ENCODE assay signal across 10 cellular contexts in genomic region chr6:10556496-10557391, GRCh38. TPM values are rescaled to one million over a fixed set of nuclear protein-coding genes. Genes with fewer than 3 reads are reported as not detected.
DNase-seq lines count a peak whose midpoint lies in the region; TF ChIP-seq lines count a peak whose summit lies in the region.
"Had no signal": no experiment of that assay in that cellular context is flagged by ENCODE, and none has a peak within 500 bp of the region (broad histone marks: within the 10 kb centered on the region; RNA-seq: fewer than 3 reads in every experiment).

No MANE protein-coding gene starts in this region.

- intact Hi-C loops in breast epithelium (cut with DNase I; ENCODE audit: low total_unique reads) = no loop called here

- DNase-seq in NCI-H1694 treated with DMSO at 0.1 percent for 48 hours (lab: John Stamatoyannopoulos, UW) = peak; percentile 39
- DNase-seq in breast epithelium (ENCODE audit: low spot score in 2 of 2) = no peak
- DNase-seq in left kidney (ENCODE audit: low read depth, low spot score) = peak; percentile 45
- no peak for DNase-seq in mesenteric fat pad (ENCODE audit: low spot score)
- DNase-seq in GM19240 (ENCODE audit: insufficient read length, low spot score) = no peak
- DNase-seq in RPMI8226 = no peak
- DNase-seq in stimulated activated CD4-positive, alpha-beta T cell treated with anti-CD3 and anti-CD28 coated beads, Interleukin-4, amount 100 ng/mL, for 24 hours = no peak
- DNase-seq: PC-3 had no signal

- H3K27me3 ChIP-seq in breast epithelium (no peaks in the 10 kb centered on the region), skeletal muscle satellite cell (ENCODE audit: control insufficient read depth, insufficient read depth, low read length) (peaks cover 17% of the 10 kb centered on the region)

- peaks cover 0 to 3% of the 10 kb centered on the region in 2 donors for H3K4me1 ChIP-seq in breast epithelium
- no peaks in the 10 kb centered on the region for H3K4me1 ChIP-seq in skeletal muscle satellite cell (ENCODE audit: control insufficient read depth, insufficient read depth, low read length)

- H3K27ac ChIP-seq in breast epithelium = peak overlapping the region; percentile 75 to 83
- H3K27ac ChIP-seq: VCaP had no signal

- H3K4me2 ChIP-seq in skeletal muscle satellite cell (ENCODE audit: low read length) = peak overlapping the region; percentile 82

- TF ChIP-seq CTCF in breast epithelium (IDR thresholded peaks at IDR 0.05) = no peak

- H3K9me3 ChIP-seq in breast epithelium (no peaks in the 10 kb centered on the region), skeletal muscle satellite cell (replicated peaks; ENCODE audit: low read length) (no peaks in the 10 kb centered on the region)

- no peak overlapping the region for H3K9ac ChIP-seq in skeletal muscle satellite cell (ENCODE audit: low read depth, low read length)

- no peak for TF ChIP-seq POLR2A in breast epithelium (IDR thresholded peaks at IDR 0.05)

- no peaks in the 10 kb centered on the region for H3K36me3 ChIP-seq in breast epithelium
- H3K36me3 ChIP-seq in skeletal muscle satellite cell (ENCODE audit: insufficient read depth, low read length) = no peaks in the 10 kb centered on the region

- peak overlapping the region; percentile 27 to 62 (median 47) for H3K4me3 ChIP-seq in breast epithelium
- H3K4me3 ChIP-seq in skeletal muscle satellite cell (ENCODE audit: low read length) = peak overlapping the region; percentile 63

RNA-seq across cellular contexts. Expression of gene GCNT2, which starts 35.6 kb away (rescaled TPM):
- total RNA-seq in breast epithelium (10 to 100 TPM in 2 of 3 donors, 1 to 10 TPM in 1; 1.4 to 22.0 (median 13.4) TPM), mesenteric fat pad (3.0 TPM)
- total RNA-seq in skeletal muscle satellite cell (2012; rRNA removed) = 0.76 and 1.1 TPM in 2 replicates

Comparison
In these comparisons a context has a peak if more than half of its experiments do, and no peak if none do; other contexts are left out.
1. DNase-seq: peak in NCI-H1694 treated with DMSO at 0.1 percent for 48 hours (single experiment) and left kidney (single experiment); none in breast epithelium (0 of 2), mesenteric fat pad (single experiment), GM19240 (single experiment), RPMI8226 (single experiment) and stimulated activated CD4-positive, alpha-beta T cell treated with anti-CD3 and anti-CD28 coated beads, Interleukin-4, amount 100 ng/mL, for 24 hours (single experiment).